8 cellular contexts compared by ENCODE assay signal in the genomic region with DNA sequence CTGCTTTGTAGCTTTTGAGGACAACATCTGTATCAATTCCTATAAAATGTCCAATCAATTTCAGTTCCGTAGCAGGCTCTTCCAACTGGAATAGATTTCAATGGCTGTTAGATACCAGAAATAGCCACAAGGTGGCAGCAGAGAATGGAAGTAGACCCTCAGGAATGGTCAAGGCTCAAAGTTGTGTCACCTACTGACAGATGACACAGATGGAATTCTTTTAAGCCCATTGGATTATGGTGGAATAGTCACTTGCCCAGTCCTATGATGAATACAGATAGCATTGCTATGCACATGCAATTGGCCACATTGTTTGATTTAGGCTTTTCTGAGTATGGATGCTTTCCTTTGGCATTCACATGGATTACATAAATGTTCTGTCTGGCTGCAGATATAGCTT.
DNase-seq lines count a peak whose midpoint lies in the region; ATAC-seq and TF ChIP-seq lines count a peak whose summit lies in the region.

No MANE protein-coding gene starts in this region.

- DNase-seq in AG04449 (ENCODE audit: low read depth, low spot score) (no peak), GM04503 (ENCODE audit: low read depth) (peak; percentile 13), dedifferentiated amniotic fluid mesenchymal stem cell (ENCODE audit: extremely low spot score) (peak; percentile 16), lower lobe of right lung (no peak), superior temporal gyrus (ENCODE audit: extremely low spot score) (peak; percentile 86)
- no peak for DNase-seq in effector CD8-positive, alpha-beta T cell (lab: John Stamatoyannopoulos, UW)

- H3K27me3 ChIP-seq in KMS-11 (ENCODE audit: insufficient read depth, low read depth) (no peaks in the 10 kb centered on the region), lower lobe of right lung (ENCODE audit: low read depth) (no peaks in the 10 kb centered on the region)

- CTCF ChIA-PET in AG04449 (lab: Yijun Ruan, JAX) = interaction anchor here (0.7 to 2.4 kb wide), 16 partner anchors 9 to 325 kb away, joined by 3 to 10 read pairs (median 4); a partner anchor contains a TSS

- no peaks in the 10 kb centered on the region for H3K36me3 ChIP-seq in KMS-11 (ENCODE audit: insufficient read depth)
- H3K36me3 ChIP-seq in lower lobe of right lung = no peaks in the 10 kb centered on the region

- TF ChIP-seq CTCF in AG04449 (IDR thresholded peaks at IDR 0.05; ENCODE audit: insufficient read depth, low read length, missing control alignments) (peak; percentile 31), KMS-11 (conservative IDR thresholded peaks at IDR 0.05; ENCODE audit: low read depth, low read length) (peak; percentile 72), lower lobe of right lung (IDR thresholded peaks at IDR 0.05) (peak; percentile 61)

- H3K27ac ChIP-seq in KMS-11 = no peak overlapping the region
- no peak overlapping the region for H3K27ac ChIP-seq in lower lobe of right lung

- intact Hi-C loops in lower lobe of right lung (cut with DNase I) = no loop called here

- no peak overlapping the region for H3K4me3 ChIP-seq in AG04449 (ENCODE audit: low read depth, low read length)
- no peak overlapping the region for H3K4me3 ChIP-seq in KMS-11 (IDR thresholded peaks at IDR 0.05; ENCODE audit: insufficient read depth, low read depth, low read length)
- no peak overlapping the region for H3K4me3 ChIP-seq in lower lobe of right lung

- ATAC-seq in SK-N-SH treated with all-trans-retinoic acid at 6 μM for 48 hours (peak; percentile 85), lower lobe of right lung (peak; percentile 75 to 81)

- H3K4me1 ChIP-seq in KMS-11 (ENCODE audit: low read depth, poor library complexity, severe bottlenecking) (no peaks in the 10 kb centered on the region), lower lobe of right lung (no peaks in the 10 kb centered on the region)

- H2AFZ ChIP-seq in KMS-11 (ENCODE audit: low read depth) = no peak overlapping the region

- no peak overlapping the region for H3K9ac ChIP-seq in KMS-11

- no peak overlapping the region for H3K4me2 ChIP-seq in KMS-11

- H4K20me1 ChIP-seq in KMS-11 (ENCODE audit: insufficient read depth) = no peaks in the 10 kb centered on the region

- POLR2A ChIA-PET in AG04449 (lab: Yijun Ruan, JAX) = no interaction called here

- H3K9me3 ChIP-seq in lower lobe of right lung = no peaks in the 10 kb centered on the region

- no peaks in the 10 kb centered on the region for H3K79me2 ChIP-seq in KMS-11 (ENCODE audit: insufficient read depth, low read depth)

TF ChIP-seq in SK-N-SH treated with all-trans-retinoic acid at 6 μM for 48 hours, 23 proteins besides CTCF, POLR2A, EP300 and RAD21:
- no peak for TF ChIP-seq GLIS3 (CRISPR knock-in tag; IDR thresholded peaks at IDR 0.05)
- no peak for TF ChIP-seq PPARA (CRISPR knock-in tag; IDR thresholded peaks at IDR 0.05; ENCODE audit: borderline replicate concordance)
- TF ChIP-seq ESRRG (CRISPR knock-in tag; IDR thresholded peaks at IDR 0.05) = no peak
- TF ChIP-seq ZFP3 (CRISPR knock-in tag; IDR thresholded peaks at IDR 0.05) = no peak
- TF ChIP-seq, protein P1, sequence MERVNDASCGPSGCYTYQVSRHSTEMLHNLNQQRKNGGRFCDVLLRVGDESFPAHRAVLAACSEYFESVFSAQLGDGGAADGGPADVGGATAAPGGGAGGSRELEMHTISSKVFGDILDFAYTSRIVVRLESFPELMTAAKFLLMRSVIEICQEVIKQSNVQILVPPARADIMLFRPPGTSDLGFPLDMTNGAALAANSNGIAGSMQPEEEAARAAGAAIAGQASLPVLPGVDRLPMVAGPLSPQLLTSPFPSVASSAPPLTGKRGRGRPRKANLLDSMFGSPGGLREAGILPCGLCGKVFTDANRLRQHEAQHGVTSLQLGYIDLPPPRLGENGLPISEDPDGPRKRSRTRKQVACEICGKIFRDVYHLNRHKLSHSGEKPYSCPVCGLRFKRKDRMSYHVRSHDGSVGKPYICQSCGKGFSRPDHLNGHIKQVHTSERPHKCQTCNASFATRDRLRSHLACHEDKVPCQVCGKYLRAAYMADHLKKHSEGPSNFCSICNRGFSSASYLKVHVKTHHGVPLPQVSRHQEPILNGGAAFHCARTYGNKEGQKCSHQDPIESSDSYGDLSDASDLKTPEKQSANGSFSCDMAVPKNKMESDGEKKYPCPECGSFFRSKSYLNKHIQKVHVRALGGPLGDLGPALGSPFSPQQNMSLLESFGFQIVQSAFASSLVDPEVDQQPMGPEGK (CRISPR knock-in tag; IDR thresholded peaks at IDR 0.05; ENCODE audit: borderline replicate concordance) = no peak
- no peak for TF ChIP-seq SNAI2 (CRISPR knock-in tag; IDR thresholded peaks at IDR 0.05)
- TF ChIP-seq TOX (CRISPR knock-in tag; IDR thresholded peaks at IDR 0.05; ENCODE audit: borderline replicate concordance) = no peak
- TF ChIP-seq BACH2 (CRISPR knock-in tag; IDR thresholded peaks at IDR 0.05; ENCODE audit: borderline replicate concordance) = no peak
- no peak for TF ChIP-seq ZNF70 (CRISPR knock-in tag; IDR thresholded peaks at IDR 0.05)
- TF ChIP-seq ARNTL (CRISPR knock-in tag; IDR thresholded peaks at IDR 0.05; ENCODE audit: borderline replicate concordance, low read depth) = no peak
- no peak for TF ChIP-seq CSDC2 (CRISPR knock-in tag; IDR thresholded peaks at IDR 0.05)
- TF ChIP-seq, protein P2, sequence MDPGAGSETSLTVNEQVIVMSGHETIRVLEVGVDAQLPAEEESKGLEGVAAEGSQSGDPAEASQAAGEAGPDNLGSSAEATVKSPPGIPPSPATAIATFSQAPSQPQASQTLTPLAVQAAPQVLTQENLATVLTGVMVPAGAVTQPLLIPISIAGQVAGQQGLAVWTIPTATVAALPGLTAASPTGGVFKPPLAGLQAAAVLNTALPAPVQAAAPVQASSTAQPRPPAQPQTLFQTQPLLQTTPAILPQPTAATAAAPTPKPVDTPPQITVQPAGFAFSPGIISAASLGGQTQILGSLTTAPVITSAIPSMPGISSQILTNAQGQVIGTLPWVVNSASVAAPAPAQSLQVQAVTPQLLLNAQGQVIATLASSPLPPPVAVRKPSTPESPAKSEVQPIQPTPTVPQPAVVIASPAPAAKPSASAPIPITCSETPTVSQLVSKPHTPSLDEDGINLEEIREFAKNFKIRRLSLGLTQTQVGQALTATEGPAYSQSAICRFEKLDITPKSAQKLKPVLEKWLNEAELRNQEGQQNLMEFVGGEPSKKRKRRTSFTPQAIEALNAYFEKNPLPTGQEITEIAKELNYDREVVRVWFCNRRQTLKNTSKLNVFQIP (CRISPR knock-in tag; IDR thresholded peaks at IDR 0.05; ENCODE audit: borderline replicate concordance, low read depth) = no peak

Comparison
In these comparisons a context has a peak if more than half of its experiments do, and no peak if none do; other contexts are left out.
1. DNase-seq: peak in GM04503 (single experiment), dedifferentiated amniotic fluid mesenchymal stem cell (single experiment) and superior temporal gyrus (single experiment); none in AG04449 (single experiment), lower lobe of right lung (single experiment) and effector CD8-positive, alpha-beta T cell (single experiment).
2. Peak in every context shown above with its lines, with median percentiles within 50 percentile points of each other: CTCF ChIP-seq.